ENCODE assay signal across 17 cellular contexts in genomic region chr16:81810361-81810760, GRCh38. TPM values are rescaled to one million over a fixed set of nuclear protein-coding genes. Genes with fewer than 3 reads are reported as not detected.
A peak's percentile ranks its signal among the peaks of the same experiment; 100 is the strongest.
DNase-seq lines count a peak whose midpoint lies in the region; ATAC-seq and TF ChIP-seq lines count a peak whose summit lies in the region.
"Had no signal": no experiment of that assay in that cellular context is flagged by ENCODE, and none has a peak within 500 bp of the region (broad histone marks: within the 10 kb centered on the region; RNA-seq: fewer than 3 reads in every experiment).

No MANE protein-coding gene starts in this region.

- no peaks in the 10 kb centered on the region for H3K36me3 Mint-ChIP-seq in effector memory CD8-positive, alpha-beta T cell (ENCODE audit: insufficient read depth)

- peaks cover 29 to 54% of the 10 kb centered on the region in 2 donors for H3K4me1 Mint-ChIP-seq in effector memory CD8-positive, alpha-beta T cell (ENCODE audit: low read depth in 2 of 2)

- H3F3A ChIP-seq in DOHH2 (ENCODE audit: control insufficient read depth, insufficient read depth), result peaks cover 60% of the 10 kb centered on the region

- no peak for TF ChIP-seq POLR2A in uterus (IDR thresholded peaks at IDR 0.05)
- no peak for TF ChIP-seq POLR2A in body of pancreas (IDR thresholded peaks at IDR 0.05)

- peak overlapping the region; percentile 82 for H3K4me2 ChIP-seq in DOHH2 (ENCODE audit: low read length)

- H3K27ac ChIP-seq in DOHH2 (ENCODE audit: low read depth, low read length) (peak overlapping the region; percentile 99), uterus (no peak overlapping the region), body of pancreas (no peak overlapping the region)
- H3K27ac ChIP-seq: prostate gland, suprapubic skin had no signal

- H3K4me3 ChIP-seq in DOHH2 (ENCODE audit: low read length), result peak overlapping the region; percentile 69
- H3K4me3 ChIP-seq in uterus, result no peak overlapping the region
- no peak overlapping the region for H3K4me3 ChIP-seq in body of pancreas
- H3K4me3 ChIP-seq: prostate gland, suprapubic skin had no signal

- H3K4me3 Mint-ChIP-seq in effector memory CD8-positive, alpha-beta T cell, result peak overlapping the region; percentile 50 to 63

- H3K27ac Mint-ChIP-seq in effector memory CD8-positive, alpha-beta T cell, result peak overlapping the region; percentile 85 to 94

- H4K20me1 ChIP-seq in DOHH2 (ENCODE audit: control insufficient read depth, insufficient read depth, low read depth, low read length), result no peaks in the 10 kb centered on the region

- H3K36me3 ChIP-seq in DOHH2 (ENCODE audit: control insufficient read depth, low read length) (peaks cover 61% of the 10 kb centered on the region), uterus (no peaks in the 10 kb centered on the region), body of pancreas (replicated peaks in 1 of 2; ENCODE audit: insufficient read depth in 1 of 2, low read depth in 2 of 2) (no peaks in the 10 kb centered on the region)
- H3K36me3 ChIP-seq: prostate gland, suprapubic skin had no signal

- DNase-seq in effector memory CD8-positive, alpha-beta T cell, result no peak
- DNase-seq in GDM1 (lab: John Stamatoyannopoulos, UW), result no peak
- no peak for DNase-seq in SHP77 (lab: John Stamatoyannopoulos, UW)
- DNase-seq in uterus, result no peak
- no peak for DNase-seq in body of pancreas
- DNase-seq: activated effector memory CD4-positive, alpha-beta T cell treated with Interleukin-2 at 50 U/mL for 16 hours; dermis blood vessel endothelial cell; left cardiac atrium; NCI-H1417 treated with DMSO at 0.1 percent for 48 hours; NCI-H524; Right ventricle myocardium superior; T1000 had no signal

- intact Hi-C loops in uterus (cut with DNase I; ENCODE audit: low total_unique reads), result no loop called here
- intact Hi-C loops in body of pancreas (cut with DNase I), result no loop called here

- H3K27me3 ChIP-seq in DOHH2 (ENCODE audit: control insufficient read depth, low read length), result no peaks in the 10 kb centered on the region
- no peaks in the 10 kb centered on the region for H3K27me3 ChIP-seq in uterus
- H3K27me3 ChIP-seq in body of pancreas, result no peaks in the 10 kb centered on the region
- H3K27me3 ChIP-seq: suprapubic skin had no signal

- H3K27me3 Mint-ChIP-seq in effector memory CD8-positive, alpha-beta T cell, result peaks cover 0 to 7% of the 10 kb centered on the region in 2 donors

- H3K4me1 ChIP-seq in DOHH2 (ENCODE audit: control insufficient read depth, low read length), result peaks cover 94% of the 10 kb centered on the region
- H3K4me1 ChIP-seq in uterus, result no peaks in the 10 kb centered on the region
- H3K4me1 ChIP-seq in body of pancreas, result no peaks in the 10 kb centered on the region
- H3K4me1 ChIP-seq: prostate gland, suprapubic skin had no signal

- TF ChIP-seq CTCF in DOHH2 (IDR thresholded peaks at IDR 0.05; ENCODE audit: low read depth, low read length, poor library complexity, severe bottlenecking) (no peak), uterus (IDR thresholded peaks at IDR 0.05) (no peak), body of pancreas (IDR thresholded peaks at IDR 0.05) (no peak)

- H3K9me2 ChIP-seq in DOHH2 (replicated peaks; ENCODE audit: control insufficient read depth, low read length), result no peaks in the 10 kb centered on the region

- WGBS in body of pancreas, 2 donors, result 42 to 48% methylated on average over 2 of the region's 2 CpGs

- peaks cover 91% of the 10 kb centered on the region for H3K79me2 ChIP-seq in DOHH2 (ENCODE audit: control insufficient read depth, low read length)

- no peaks in the 10 kb centered on the region for H3K9me3 Mint-ChIP-seq in effector memory CD8-positive, alpha-beta T cell

- no peaks in the 10 kb centered on the region for H3K9me3 ChIP-seq in DOHH2 (ENCODE audit: control insufficient read depth, insufficient read depth, low read length)
- no peaks in the 10 kb centered on the region for H3K9me3 ChIP-seq in uterus
- no peaks in the 10 kb centered on the region for H3K9me3 ChIP-seq in body of pancreas
- H3K9me3 ChIP-seq: prostate gland, suprapubic skin had no signal

- ATAC-seq in GM19397 (IDR thresholded peaks at IDR 0.05; ENCODE audit: unreplicated experiment), result peak; percentile 35
- ATAC-seq in HG03432 (IDR thresholded peaks at IDR 0.05; ENCODE audit: unreplicated experiment), result peak; percentile 20
- ATAC-seq in effector memory CD8-positive, alpha-beta T cell (replicated peaks), result no peak
- ATAC-seq in body of pancreas, result no peak
- ATAC-seq: left cardiac atrium had no signal

RNA-seq across cellular contexts. Expression of gene PLCG2, which starts 31.3 kb away (rescaled TPM):
- total RNA-seq in uterus, result 10 to 100 TPM; 11.2 to 39.4 (median 18.8) TPM
- 1 to 10 TPM; 6.7 to 9.6 TPM for total RNA-seq in body of pancreas

Comparison
In these comparisons a context has a peak if more than half of its experiments do, and no peak if none do; other contexts are left out.
1. ATAC-seq: peak in GM19397 (single experiment) and HG03432 (single experiment); none in effector memory CD8-positive, alpha-beta T cell (single experiment) and body of pancreas (single experiment).